Comparison of ENCODE assay signal across 2 cellular contexts in the genomic region with DNA sequence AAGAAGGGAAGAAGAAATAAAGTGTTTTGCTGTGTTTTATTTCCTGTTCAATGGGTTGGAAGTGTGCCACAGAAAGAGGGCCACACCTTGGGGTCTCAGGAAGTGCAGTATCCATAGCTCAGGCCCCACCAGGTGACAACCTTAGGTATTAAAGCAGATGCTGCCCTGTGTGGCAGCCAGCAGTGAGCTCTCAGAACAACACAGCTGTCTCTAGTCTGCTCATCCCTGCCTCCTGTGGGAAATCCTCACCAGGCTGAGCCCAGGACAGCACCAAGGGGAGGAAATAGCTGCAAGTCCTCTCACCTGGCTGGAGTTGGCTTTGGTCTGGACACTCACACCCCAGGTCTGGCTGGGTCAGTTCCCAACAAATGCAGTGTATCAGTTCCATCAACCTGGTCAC.
TF ChIP-seq lines count a peak whose summit lies in the region.

No MANE protein-coding gene starts in this region.

TF ChIP-seq in GM23338, 12 proteins besides CTCF, POLR2A, EP300 and RAD21:
- no peak for TF ChIP-seq ZNF462 (CRISPR knock-in tag; IDR thresholded peaks at IDR 0.05)
- no peak for TF ChIP-seq ZNF114 (CRISPR knock-in tag; IDR thresholded peaks at IDR 0.05)
- TF ChIP-seq POLR2AphosphoS5 (IDR thresholded peaks at IDR 0.05; ENCODE audit: low read depth) = no peak
- no peak for TF ChIP-seq EZH2 (IDR thresholded peaks at IDR 0.05; ENCODE audit: low read depth, unreplicated experiment)

TF ChIP-seq in WTC11, 78 proteins besides CTCF, POLR2A, EP300 and RAD21:
- no peak for TF ChIP-seq HMGA2 (CRISPR knock-in tag; IDR thresholded peaks at IDR 0.05)
- TF ChIP-seq ATF2 (CRISPR knock-in tag; IDR thresholded peaks at IDR 0.05; ENCODE audit: borderline replicate concordance, low read depth) = no peak
TF ChIP-seq in WTC11: peak in this region for 0.
